Comparison of ENCODE assay signal across 24 cellular contexts in genomic region chr16:3662601-3663000, GRCh38. TPM values are rescaled to one million over a fixed set of nuclear protein-coding genes. Genes with fewer than 3 reads are reported as not detected.
A peak's percentile ranks its signal among the peaks of the same experiment; 100 is the strongest.
DNase-seq lines count a peak whose midpoint lies in the region; ATAC-seq, FAIRE-seq and TF ChIP-seq lines count a peak whose summit lies in the region.
"Had no signal": no experiment of that assay in that cellular context is flagged by ENCODE, and none has a peak within 500 bp of the region (broad histone marks: within the 10 kb centered on the region; RNA-seq: fewer than 3 reads in every experiment).

No MANE protein-coding gene starts in this region.

- H3K9me3 Mint-ChIP-seq in activated naive CD4-positive, alpha-beta T cell treated with anti-CD3 and anti-CD28 coated beads, Interleukin-2, amount 50 U/mL, for 72 hours: no peaks in the 10 kb centered on the region
- no peaks in the 10 kb centered on the region for H3K9me3 Mint-ChIP-seq in stimulated activated effector memory CD8-positive, alpha-beta T cell treated with anti-CD3 and anti-CD28 coated beads, Interleukin-12 subunit alpha, Interleukin-12 subunit beta, amount 100 ng/mL, for 72 hours

- no peak overlapping the region for H3K9ac ChIP-seq in H1 (replicated peaks in 1 of 4; ENCODE audit: extremely low read depth in 1 of 4, low read depth in 3 of 4, low read length in 3 of 4)
- H3K9ac ChIP-seq: GM23248, KMS-11, SK-N-SH had no signal

- H4K5ac ChIP-seq in H1 (ENCODE audit: insufficient read length, low read depth, low read length): no peak overlapping the region

- H3K27me3 ChIP-seq in H1 (replicated peaks in 1 of 4; ENCODE audit: control insufficient read depth in 3 of 4, extremely low read depth in 1 of 4, insufficient read depth in 3 of 4, low read length in 3 of 4): no peaks in the 10 kb centered on the region

- no peak overlapping the region for H2AFZ ChIP-seq in H1 (ENCODE audit: low read length)
- H2AFZ ChIP-seq in OCI-LY7 (ENCODE audit: low read length): no peak overlapping the region
- H2AFZ ChIP-seq: GM23248 had no signal

- no peak overlapping the region for H3K4ac ChIP-seq in H1 (replicated peaks; ENCODE audit: insufficient read length, low read depth, low read length)

- H3K79me2 ChIP-seq in H1 (ENCODE audit: control insufficient read depth in 1 of 2, insufficient read depth in 2 of 2, low read length in 2 of 2) (no peaks in the 10 kb centered on the region), OCI-LY7 (ENCODE audit: insufficient read depth, low read depth, low read length) (no peaks in the 10 kb centered on the region)

- no peak overlapping the region for H3K4me3 Mint-ChIP-seq in stimulated activated effector memory CD8-positive, alpha-beta T cell treated with anti-CD3 and anti-CD28 coated beads, Interleukin-12 subunit alpha, Interleukin-12 subunit beta, amount 100 ng/mL, for 72 hours
- H3K4me3 Mint-ChIP-seq: HFFc6 had no signal

- no peak for TF ChIP-seq CTCF in H1 (IDR thresholded peaks at IDR 0.05; ENCODE audit: control extremely low read depth in 1 of 3, insufficient read depth in 1 of 3, low read depth in 1 of 3, low read length in 3 of 3)
- TF ChIP-seq CTCF in OCI-LY7 (conservative IDR thresholded peaks at IDR 0.05; ENCODE audit: low read length): no peak

- H3K4me2 ChIP-seq in H1 (ENCODE audit: insufficient read depth in 1 of 2, low read depth in 2 of 2, low read length in 2 of 2): no peak overlapping the region
- no peak overlapping the region for H3K4me2 ChIP-seq in OCI-LY7 (ENCODE audit: low read length)
- H3K4me2 ChIP-seq: KMS-11, SK-N-SH had no signal

- H3K18ac ChIP-seq in H1 (ENCODE audit: extremely low read depth, low read length): no peak overlapping the region

- H4K8ac ChIP-seq in H1 (ENCODE audit: extremely low read depth, insufficient read depth, low read length): no peak overlapping the region

- H4K20me1 ChIP-seq in H1 (replicated peaks in 1 of 2; ENCODE audit: control insufficient read depth in 1 of 2, insufficient read depth in 2 of 2, low read length in 2 of 2) (peaks cover 4 to 5% of the 10 kb centered on the region in 2 experiments), OCI-LY7 (ENCODE audit: insufficient read depth, low read length) (no peaks in the 10 kb centered on the region)

- no peaks in the 10 kb centered on the region for H3K23me2 ChIP-seq in H1 (ENCODE audit: low read depth, low read length)

- H3K56ac ChIP-seq in H1 (replicated peaks; ENCODE audit: insufficient read length, low read depth, low read length): no peak overlapping the region

- H3K36me3 Mint-ChIP-seq in activated naive CD4-positive, alpha-beta T cell treated with anti-CD3 and anti-CD28 coated beads, Interleukin-2, amount 50 U/mL, for 72 hours: peaks cover 9% of the 10 kb centered on the region in 2 donors
- peaks cover 90% of the 10 kb centered on the region for H3K36me3 Mint-ChIP-seq in stimulated activated effector memory CD8-positive, alpha-beta T cell treated with anti-CD3 and anti-CD28 coated beads, Interleukin-12 subunit alpha, Interleukin-12 subunit beta, amount 100 ng/mL, for 72 hours

- no peaks in the 10 kb centered on the region for H3K9me2 ChIP-seq in OCI-LY7 (ENCODE audit: insufficient read depth, low read length)
- H3K9me2 ChIP-seq: SK-N-SH had no signal

- peaks cover 33 to 75% (median 50%) of the 10 kb centered on the region in 4 experiments for H3K36me3 ChIP-seq in H1 (ENCODE audit: control insufficient read depth in 2 of 4, insufficient read depth in 4 of 4, low read length in 3 of 4)
- H3K36me3 ChIP-seq in OCI-LY7 (ENCODE audit: insufficient read depth, low read length): peaks cover 93% of the 10 kb centered on the region

- peaks cover 6% of the 10 kb centered on the region; the same call in 1 of the 2 replicates for H3K79me1 ChIP-seq in H1 (ENCODE audit: low read depth, low read length)

- no peak overlapping the region for H3K27ac ChIP-seq in H1 (ENCODE audit: low read depth, low read length)
- H3K27ac ChIP-seq in OCI-LY7 (ENCODE audit: low read depth, low read length, poor library complexity, severe bottlenecking): no peak overlapping the region
- H3K27ac ChIP-seq: GM23248, KMS-11 had no signal

- no peak overlapping the region for H2BK15ac ChIP-seq in H1 (ENCODE audit: low read length)

- H3K9me3 ChIP-seq in H1 (ENCODE audit: insufficient read depth in 2 of 2, low read depth in 1 of 2, low read length in 1 of 2): no peaks in the 10 kb centered on the region
- H3K9me3 ChIP-seq in OCI-LY7 (ENCODE audit: low read length): no peaks in the 10 kb centered on the region
- H3K9me3 ChIP-seq: HAP-1, SK-N-SH had no signal

- no peak overlapping the region for H2AK5ac ChIP-seq in H1 (ENCODE audit: low read depth, low read length)

- 97% methylated on average over 17 of the region's 17 CpGs; no CpG with 5 or more reads in 1 of the 2 experiments for WGBS in H1 (ENCODE audit: extremely low coverage in 1 of 2, insufficient coverage in 1 of 2, insufficient read length in 1 of 2, insufficient replicate concordance in 2 of 2, low coverage in 1 of 2, low lambda C conversion rate in 2 of 2, missing lambda C conversion rate in 1 of 2), 2 experiments

- no peak for TF ChIP-seq EP300 in H1 (IDR thresholded peaks at IDR 0.05; ENCODE audit: borderline replicate concordance in 1 of 2, low read depth in 2 of 2, low read length in 2 of 2)

- no peak for TF ChIP-seq RAD21 in H1 (IDR thresholded peaks at IDR 0.05 in 1 of 2, conservative IDR thresholded peaks at IDR 0.05 in 1 of 2; ENCODE audit: low read depth in 2 of 2, low read length in 2 of 2)

- no peak for ATAC-seq in activated naive CD4-positive, alpha-beta T cell treated with anti-CD3 and anti-CD28 coated beads, Interleukin-2, amount 50 U/mL, for 72 hours
- ATAC-seq in stimulated activated effector memory CD8-positive, alpha-beta T cell treated with anti-CD3 and anti-CD28 coated beads, Interleukin-12 subunit alpha, Interleukin-12 subunit beta, amount 100 ng/mL, for 72 hours: no peak
- ATAC-seq: Panc1 had no signal

- H3K4me1 Mint-ChIP-seq in stimulated activated effector memory CD8-positive, alpha-beta T cell treated with anti-CD3 and anti-CD28 coated beads, Interleukin-12 subunit alpha, Interleukin-12 subunit beta, amount 100 ng/mL, for 72 hours: peaks cover 22% of the 10 kb centered on the region

- BruUV-seq in OCI-LY7 (replicated peaks; lab: Mats Ljungman, UMichigan): no TSS peak

- CTCF ChIA-PET in H1 (lab: Charles Lee; ENCODE audit: partially characterized antibody) (interaction anchor here (1.1 to 3.8 kb wide), 3 partner anchors 11 to 22 kb away, joined by 3 to 17 read pairs (median 4); no protein-coding TSS in a partner anchor), OCI-LY7 (lab: Charles Lee; ENCODE audit: unreplicated experiment) (no interaction called here)

- H3K4me3 ChIP-seq in H1 (ENCODE audit: extremely low read depth in 1 of 4, insufficient read depth in 2 of 4, low read depth in 3 of 4, low read length in 4 of 4) (no peak overlapping the region), OCI-LY7 (ENCODE audit: low read depth, low read length, poor library complexity, severe bottlenecking) (no peak overlapping the region)
- H3K4me3 ChIP-seq: GM23248, HAP-1 had no signal

- peak overlapping the region; percentile 53 to 68 for H3K27ac Mint-ChIP-seq in activated naive CD4-positive, alpha-beta T cell treated with anti-CD3 and anti-CD28 coated beads, Interleukin-2, amount 50 U/mL, for 72 hours
- H3K27ac Mint-ChIP-seq in stimulated activated effector memory CD8-positive, alpha-beta T cell treated with anti-CD3 and anti-CD28 coated beads, Interleukin-12 subunit alpha, Interleukin-12 subunit beta, amount 100 ng/mL, for 72 hours: peak overlapping the region; percentile 64
- H3K27ac Mint-ChIP-seq: HFFc6 had no signal

- no peak overlapping the region for H3K23ac ChIP-seq in H1 (ENCODE audit: insufficient read length)

- H3K14ac ChIP-seq in H1 (ENCODE audit: insufficient read length): no peak overlapping the region

- H4K91ac ChIP-seq in H1 (replicated peaks; ENCODE audit: insufficient read length, low read length): no peak overlapping the region

- H3K4me1 ChIP-seq in H1 (replicated peaks in 1 of 4; ENCODE audit: control insufficient read depth in 3 of 4, insufficient read depth in 4 of 4, low read length in 3 of 4) (no peaks in the 10 kb centered on the region), OCI-LY7 (ENCODE audit: insufficient read depth, low read length, poor library complexity, severe bottlenecking) (peaks cover 12% of the 10 kb centered on the region)
- H3K4me1 ChIP-seq: HAP-1 had no signal

- no peak for DNase-seq in activated naive CD4-positive, alpha-beta T cell treated with anti-CD3 and anti-CD28 coated beads, Interleukin-2, amount 50 U/mL, for 72 hours (ENCODE audit: low spot score in 2 of 2)
- no peak for DNase-seq in activated naive CD4-positive, alpha-beta T cell treated with anti-CD3 and anti-CD28 coated beads, Interleukin-2, amount 50 U/mL, for 16 hours
- DNase-seq in D341Med (ENCODE audit: low spot score) (peak; percentile 16), H1 (ENCODE audit: low read depth in 1 of 2, low spot score in 2 of 2) (no peak), OCI-LY7 (ENCODE audit: low spot score) (no peak), NCI-H1694 (lab: John Stamatoyannopoulos, UW) (no peak)
- no peak for DNase-seq in stimulated activated effector memory CD8-positive, alpha-beta T cell treated with anti-CD3 and anti-CD28 coated beads, Interleukin-12 subunit alpha, Interleukin-12 subunit beta, amount 100 ng/mL, for 72 hours (ENCODE audit: low spot score in 2 of 2)
- DNase-seq: GM23248, HFFc6, NCI-H1048, NCI-H1417, NCI-H1694 treated with DMSO at 0.1 percent for 48 hours, NCI-H2081, NCI-H2171, NCI-H226, NCI-H510A, NCI-H69, SIG-M5, SK-N-SH had no signal

- POLR2A ChIA-PET in H1 (lab: Charles Lee; ENCODE audit: partially characterized antibody) (interaction anchor here (0.8 to 1.9 kb wide), 4 partner anchors 9 to 71 kb away, joined by 3 to 8 read pairs (median 5); no protein-coding TSS in a partner anchor), OCI-LY7 (lab: Charles Lee) (no interaction called here)

- FAIRE-seq in H1 (lab: Jason Lieb, UNC): no peak
- FAIRE-seq: D721Med, HTR-8/SVneo had no signal

- no peak overlapping the region for H2BK20ac ChIP-seq in H1 (ENCODE audit: low read length)

- intact Hi-C loops in OCI-LY7 (cut with micrococcal nuclease; ENCODE audit: unreplicated experiment): no loop called here

- H2BK120ac ChIP-seq in H1 (replicated peaks; ENCODE audit: low read depth, low read length): no peak overlapping the region

- TF ChIP-seq POLR2A in H1 (IDR thresholded peaks at IDR 0.05; ENCODE audit: control extremely low read depth in 1 of 2, low read depth in 2 of 2, low read length in 2 of 2): no peak

- H2BK5ac ChIP-seq in H1 (ENCODE audit: low read depth, low read length): no peak overlapping the region

- no peak overlapping the region for H2BK12ac ChIP-seq in H1 (ENCODE audit: low read depth, low read length)

RNA-seq across cellular contexts. Expression of gene DNASE1, which starts 8.1 kb away (rescaled TPM):
- total RNA-seq in activated naive CD4-positive, alpha-beta T cell treated with anti-CD3 and anti-CD28 coated beads, Interleukin-2, amount 50 U/mL, for 72 hours: 10 to 100 TPM; 17.5 to 29.5 TPM
- total RNA-seq in H1 (2021; fragmentation: NEBNext Ultra II Directional; extraction: Animal tissue kit (Norgen Biotek cat#: 25700)): 11.5 and 12.3 TPM in 2 replicates
- polyA plus RNA-seq in H1 (2011; rRNA removed): 16.7 and 27.7 TPM in 2 replicates
- 19.0 TPM for polyA plus RNA-seq in H1 (2011; cell fraction: cytosol; rRNA removed)
- 50.5 TPM for polyA plus RNA-seq in H1 (2011; cell fraction: nucleus; rRNA removed)
- 9.8 to 17.2 TPM (median 14.9 TPM) in 4 replicates for polyA plus RNA-seq in H1 (2012, experiment 1 of 2)
- polyA plus RNA-seq in H1 (2012, experiment 2 of 2): 5.1 TPM
- polyA plus RNA-seq in H1 (2013, experiment 1 of 2): 6.9 TPM
- polyA plus RNA-seq in H1 (2013, experiment 2 of 2): 7.2 TPM
- 30.4 and 45.3 TPM in 2 replicates for polyA minus RNA-seq in H1 (2011; rRNA and poly(A)+ RNA removed)
- polyA minus RNA-seq in H1 (2011; cell fraction: cytosol; rRNA and poly(A)+ RNA removed): 14.3 TPM
- 34.8 TPM for polyA minus RNA-seq in H1 (2011; cell fraction: nucleus; rRNA and poly(A)+ RNA removed)
- total RNA-seq in OCI-LY7 (2014; rRNA removed; shearing (Covaris generic)): 38.3 and 45.5 TPM in 2 replicates
- total RNA-seq in OCI-LY7 (2022): 75.4 and 84.8 TPM in 2 replicates

RNA-seq across cellular contexts. Expression of gene SLX4, which starts 51.2 kb away (rescaled TPM):
- total RNA-seq in activated naive CD4-positive, alpha-beta T cell treated with anti-CD3 and anti-CD28 coated beads, Interleukin-2, amount 50 U/mL, for 72 hours: 10 to 100 TPM; 12.7 to 19.7 TPM
- total RNA-seq in H1 (2021; fragmentation: NEBNext Ultra II Directional; extraction: Animal tissue kit (Norgen Biotek cat#: 25700)): 10.9 and 11.4 TPM in 2 replicates
- 4.4 and 6.1 TPM in 2 replicates for polyA plus RNA-seq in H1 (2011; rRNA removed)
- 3.9 TPM for polyA plus RNA-seq in H1 (2011; cell fraction: cytosol; rRNA removed)
- 13.0 TPM for polyA plus RNA-seq in H1 (2011; cell fraction: nucleus; rRNA removed)
- polyA plus RNA-seq in H1 (2012, experiment 1 of 2): 6.0 to 7.5 TPM (median 6.9 TPM) in 4 replicates
- polyA plus RNA-seq in H1 (2012, experiment 2 of 2): 3.7 TPM
- 7.0 TPM for polyA plus RNA-seq in H1 (2013, experiment 1 of 2)
- 6.7 TPM for polyA plus RNA-seq in H1 (2013, experiment 2 of 2)
- polyA minus RNA-seq in H1 (2011; rRNA and poly(A)+ RNA removed): 6.8 and 7.2 TPM in 2 replicates
- 9.0 TPM for polyA minus RNA-seq in H1 (2011; cell fraction: cytosol; rRNA and poly(A)+ RNA removed)
- polyA minus RNA-seq in H1 (2011; cell fraction: nucleus; rRNA and poly(A)+ RNA removed): 11.1 TPM
- total RNA-seq in OCI-LY7 (2014; rRNA removed; shearing (Covaris generic)): 13.2 and 13.7 TPM in 2 replicates
- 35.7 and 40.0 TPM in 2 replicates for total RNA-seq in OCI-LY7 (2022)

RNA-seq across cellular contexts. Expression of gene TRAP1, which starts 54.7 kb away (rescaled TPM):
- total RNA-seq in activated naive CD4-positive, alpha-beta T cell treated with anti-CD3 and anti-CD28 coated beads, Interleukin-2, amount 50 U/mL, for 72 hours: 100 to 1,000 TPM; 191 to 276 TPM
- total RNA-seq in H1 (2021; fragmentation: NEBNext Ultra II Directional; extraction: Animal tissue kit (Norgen Biotek cat#: 25700)): 215 and 222 TPM in 2 replicates
- polyA plus RNA-seq in H1 (2011; rRNA removed): 283 and 353 TPM in 2 replicates
- 294 TPM for polyA plus RNA-seq in H1 (2011; cell fraction: cytosol; rRNA removed)
- polyA plus RNA-seq in H1 (2011; cell fraction: nucleus; rRNA removed): 691 TPM
- 238 to 338 TPM (median 307 TPM) in 4 replicates for polyA plus RNA-seq in H1 (2012, experiment 1 of 2)
- polyA plus RNA-seq in H1 (2012, experiment 2 of 2): 231 TPM
- polyA plus RNA-seq in H1 (2013, experiment 1 of 2): 287 TPM
- 257 TPM for polyA plus RNA-seq in H1 (2013, experiment 2 of 2)
- 361 and 364 TPM in 2 replicates for polyA minus RNA-seq in H1 (2011; rRNA and poly(A)+ RNA removed)
- 128 TPM for polyA minus RNA-seq in H1 (2011; cell fraction: cytosol; rRNA and poly(A)+ RNA removed)
- polyA minus RNA-seq in H1 (2011; cell fraction: nucleus; rRNA and poly(A)+ RNA removed): 138 TPM
- total RNA-seq in OCI-LY7 (2014; rRNA removed; shearing (Covaris generic)): 155 and 242 TPM in 2 replicates
- total RNA-seq in OCI-LY7 (2022): 185 TPM in 2 replicates
